In genomic region chr10:80462986-80463741, GRCh38 we compare ENCODE assay signal across 8 cellular contexts. TPM values are rescaled to one million over a fixed set of nuclear protein-coding genes. Genes with fewer than 3 reads are reported as not detected.
DNase-seq lines count a peak whose midpoint lies in the region; ATAC-seq and TF ChIP-seq lines count a peak whose summit lies in the region.

No MANE protein-coding gene starts in this region.

- peaks cover 8% of the 10 kb centered on the region; the same call in 1 of the 2 replicates for H3F3A ChIP-seq in OCI-LY1 (ENCODE audit: insufficient read depth, low read length)

- H3K4me1 ChIP-seq in OCI-LY1 (ENCODE audit: insufficient read depth, low read length, severe bottlenecking) (peaks cover 100% of the 10 kb centered on the region), endocrine pancreas (ENCODE audit: control insufficient read depth, insufficient read depth, low read length) (no peaks in the 10 kb centered on the region), rectal smooth muscle tissue (ENCODE audit: control insufficient read depth, insufficient read depth, low read length) (peaks cover 45% of the 10 kb centered on the region), mesendoderm (ENCODE audit: control insufficient read depth, low read depth, low read length) (peaks cover 49% of the 10 kb centered on the region)

- H3K9ac ChIP-seq in OCI-LY1 (ENCODE audit: low read length) (peak overlapping the region; percentile 74), endocrine pancreas (ENCODE audit: control insufficient read depth, insufficient read depth, low read length) (no peak overlapping the region), rectal smooth muscle tissue (ENCODE audit: low read length) (no peak overlapping the region), mesendoderm (ENCODE audit: low read length) (no peak overlapping the region)

- DNase-seq in DMS 273 treated with DMSO at 0.1 percent for 48 hours (lab: John Stamatoyannopoulos, UW) (peak; percentile 28), SIG-M5 treated with dmso at 0.1 percent for 504 hours (lab: John Stamatoyannopoulos, UW; ENCODE audit: unreplicated experiment) (no peak), mesendoderm (no peak)

- peaks cover 57% of the 10 kb centered on the region for H3K79me2 ChIP-seq in OCI-LY1 (ENCODE audit: insufficient read depth, low read length)
- H3K79me2 ChIP-seq in mesendoderm (ENCODE audit: control insufficient read depth, insufficient read depth, low read length): peaks cover 91% of the 10 kb centered on the region

- no CpG with 5 or more reads among the region's 5 CpGs for WGBS in mesendoderm (ENCODE audit: extremely low coverage, insufficient coverage, low lambda C conversion rate)

- H3K9me3 ChIP-seq in OCI-LY1 (ENCODE audit: low read length) (no peaks in the 10 kb centered on the region), endocrine pancreas (ENCODE audit: control insufficient read depth, low read length) (no peaks in the 10 kb centered on the region)

- H2BK15ac ChIP-seq in mesendoderm (replicated peaks; ENCODE audit: low read depth): no peak overlapping the region

- no peak overlapping the region for H2AFZ ChIP-seq in OCI-LY1 (ENCODE audit: low read length)

- no peak overlapping the region for H2BK120ac ChIP-seq in mesendoderm (ENCODE audit: low read depth, low read length)

- no peak overlapping the region for H3K23ac ChIP-seq in mesendoderm (ENCODE audit: low read length)

- H3K27me3 ChIP-seq in OCI-LY1 (ENCODE audit: insufficient read depth, low read length): no peaks in the 10 kb centered on the region
- no peaks in the 10 kb centered on the region for H3K27me3 ChIP-seq in endocrine pancreas (ENCODE audit: control insufficient read depth, insufficient read depth, low read length)
- H3K27me3 ChIP-seq in rectal smooth muscle tissue (ENCODE audit: control insufficient read depth, insufficient read depth, low read length): no peaks in the 10 kb centered on the region
- no peaks in the 10 kb centered on the region for H3K27me3 ChIP-seq in mesendoderm (ENCODE audit: insufficient read depth, low read length, poor library complexity)

- H3K18ac ChIP-seq in mesendoderm (ENCODE audit: low read length): no peak overlapping the region

- H2BK5ac ChIP-seq in mesendoderm (ENCODE audit: low read length): no peak overlapping the region

- H3K4me2 ChIP-seq in OCI-LY1 (ENCODE audit: low read length): peak overlapping the region; percentile 69
- no peak overlapping the region for H3K4me2 ChIP-seq in mesendoderm (ENCODE audit: low read length)

- H3K36me3 ChIP-seq in OCI-LY1 (ENCODE audit: insufficient read depth, low read length): peaks cover 9% of the 10 kb centered on the region
- no peaks in the 10 kb centered on the region for H3K36me3 ChIP-seq in endocrine pancreas (ENCODE audit: control insufficient read depth, insufficient read depth, low read length)
- no peaks in the 10 kb centered on the region for H3K36me3 ChIP-seq in rectal smooth muscle tissue (ENCODE audit: control insufficient read depth, insufficient read depth, low read length)
- no peaks in the 10 kb centered on the region for H3K36me3 ChIP-seq in mesendoderm (ENCODE audit: control insufficient read depth, insufficient read depth, low read length)

- ATAC-seq in GM21526 (IDR thresholded peaks at IDR 0.05; ENCODE audit: low FRiP score, unreplicated experiment): peak; percentile 36
- no peak for ATAC-seq in GM19328 (IDR thresholded peaks at IDR 0.05; ENCODE audit: unreplicated experiment)

- no peak overlapping the region for H3K56ac ChIP-seq in mesendoderm (ENCODE audit: low read length)

- no peak overlapping the region for H2AK5ac ChIP-seq in mesendoderm (ENCODE audit: low read length)

- no peak overlapping the region for H3K4ac ChIP-seq in mesendoderm (ENCODE audit: low read depth, low read length)

- H4K20me1 ChIP-seq in OCI-LY1 (ENCODE audit: insufficient read depth, low read length): no peaks in the 10 kb centered on the region

- H4K8ac ChIP-seq in mesendoderm (ENCODE audit: low read depth, low read length): no peak overlapping the region

- peak overlapping the region; percentile 97 for H3K27ac ChIP-seq in OCI-LY1 (ENCODE audit: low read depth, low read length, poor library complexity, severe bottlenecking)
- peak overlapping the region; percentile 12 for H3K27ac ChIP-seq in rectal smooth muscle tissue (ENCODE audit: low read depth, low read length)
- no peak overlapping the region for H3K27ac ChIP-seq in mesendoderm (ENCODE audit: low read depth, low read length)

- peaks cover 43% of the 10 kb centered on the region for H3K79me1 ChIP-seq in mesendoderm (ENCODE audit: low read length)

- H3K4me3 ChIP-seq in OCI-LY1 (ENCODE audit: low read depth, low read length, poor library complexity, severe bottlenecking) (peak overlapping the region; percentile 28), endocrine pancreas (ENCODE audit: control insufficient read depth, insufficient read depth, low read length) (peak overlapping the region; percentile 15), rectal smooth muscle tissue (ENCODE audit: low read length) (peak overlapping the region; percentile 14), mesendoderm (ENCODE audit: low read length) (no peak overlapping the region)

- TF ChIP-seq CTCF in OCI-LY1 (IDR thresholded peaks at IDR 0.05; ENCODE audit: low read length): no peak

- no peak overlapping the region for H4K5ac ChIP-seq in mesendoderm (ENCODE audit: low read length)

- H3K9me2 ChIP-seq in OCI-LY1 (ENCODE audit: low read depth, low read length): no peaks in the 10 kb centered on the region

RNA-seq across cellular contexts. Expression of gene TSPAN14, which starts 9.1 kb away (rescaled TPM):
- polyA plus RNA-seq in mesendoderm (2013, experiment 1 of 2): 32.4 TPM
- 30.9 TPM for polyA plus RNA-seq in mesendoderm (2013, experiment 2 of 2)

RNA-seq across cellular contexts. Expression of gene PRXL2A, which starts 54.8 kb away (rescaled TPM):
- polyA plus RNA-seq in mesendoderm (2013, experiment 1 of 2): 50.0 TPM
- 50.0 TPM for polyA plus RNA-seq in mesendoderm (2013, experiment 2 of 2)
